20 cellular contexts compared by ENCODE assay signal in the genomic region with DNA sequence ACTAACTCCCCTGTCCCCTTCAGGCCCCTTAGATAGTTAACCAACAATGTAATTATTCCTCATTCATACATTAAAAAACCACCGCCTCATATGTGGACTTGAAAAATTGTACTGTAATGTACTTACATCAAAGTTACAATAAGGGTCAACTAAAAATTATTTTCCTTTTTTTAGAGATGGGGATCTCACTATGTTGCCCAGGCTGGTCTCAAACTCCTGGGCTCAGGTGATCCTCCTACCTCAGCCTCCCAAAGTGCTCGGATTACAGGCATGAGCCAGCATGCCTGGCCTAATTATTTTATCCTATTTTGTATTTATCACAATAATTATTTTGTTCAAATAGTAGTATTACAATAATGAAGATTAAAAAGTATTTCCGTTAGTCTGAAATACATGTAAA. TPM values are rescaled to one million over a fixed set of nuclear protein-coding genes. Genes with fewer than 3 reads are reported as not detected.
A peak's percentile ranks its signal among the peaks of the same experiment; 100 is the strongest.
DNase-seq lines count a peak whose midpoint lies in the region; ATAC-seq, FAIRE-seq and TF ChIP-seq lines count a peak whose summit lies in the region.
"Had no signal": no experiment of that assay in that cellular context is flagged by ENCODE, and none has a peak within 500 bp of the region (broad histone marks: within the 10 kb centered on the region; RNA-seq: fewer than 3 reads in every experiment).

No MANE protein-coding gene starts in this region.

- peaks cover 14% of the 10 kb centered on the region for H3K4me1 ChIP-seq in mammary epithelial cell (ENCODE audit: insufficient read depth, low read length)
- peaks cover 11% of the 10 kb centered on the region for H3K4me1 ChIP-seq in CD8-positive, alpha-beta memory T cell (ENCODE audit: insufficient read depth, low read length)
- H3K4me1 ChIP-seq in K562 (replicated peaks in 1 of 2; ENCODE audit: control insufficient read depth in 2 of 2, insufficient read depth in 2 of 2, low read length in 2 of 2) = no peaks in the 10 kb centered on the region
- H3K4me1 ChIP-seq: BE2C, Caco-2, HAP-1 had no signal

- H3K4me1 Mint-ChIP-seq in MCF 10A (ENCODE audit: insufficient read depth, unreplicated experiment) (peaks cover 6% of the 10 kb centered on the region), T-helper 17 cell (peaks cover 10% of the 10 kb centered on the region)
- peaks cover 15 to 27% (median 20%) of the 10 kb centered on the region in 3 donors for H3K4me1 Mint-ChIP-seq in CD8-positive, alpha-beta memory T cell

- H3K27me3 ChIP-seq in mammary epithelial cell (ENCODE audit: insufficient read depth, low read length) = no peaks in the 10 kb centered on the region
- H3K27me3 ChIP-seq in CD8-positive, alpha-beta memory T cell (ENCODE audit: insufficient read depth, low read length, poor library complexity, severe bottlenecking) = no peaks in the 10 kb centered on the region
- no peaks in the 10 kb centered on the region for H3K27me3 ChIP-seq in K562 (ENCODE audit: control insufficient read depth in 2 of 2, insufficient read depth in 2 of 2, low read length in 2 of 2)
- H3K27me3 ChIP-seq: BE2C had no signal

- 92% methylated on average over 3 of the region's 3 CpGs for WGBS in mammary epithelial cell (ENCODE audit: low coverage, missing lambda C conversion rate)
- 92% methylated on average over 3 of the region's 3 CpGs for WGBS in K562 (ENCODE audit: insufficient coverage, low coverage, missing lambda C conversion rate)

- CTCF ChIA-PET in MCF 10A (lab: Yijun Ruan, JAX) (interaction anchor here (0.6 to 1.6 kb wide), 2 partner anchors 15 to 32 kb away, joined by 3 to 4 read pairs; no protein-coding TSS in a partner anchor), mammary epithelial cell (lab: Charles Lee; ENCODE audit: low non-redundant PET) (no interaction called here), K562 (lab: Yijun Ruan, JAX; ENCODE audit: low intra/inter-chr PET ratio) (no interaction called here)
- CTCF ChIA-PET in CD8-positive, alpha-beta memory T cell (lab: Charles Lee) = interaction anchor here (1.0 to 2.4 kb wide), 2 partner anchors 10 to 13 kb away, joined by 3 to 7 read pairs; a partner anchor contains a TSS

- H3K36me3 Mint-ChIP-seq in MCF 10A (ENCODE audit: insufficient read depth, unreplicated experiment) (peaks cover 57% of the 10 kb centered on the region), T-helper 17 cell (ENCODE audit: low read depth) (peaks cover 12% of the 10 kb centered on the region)
- H3K36me3 Mint-ChIP-seq in CD8-positive, alpha-beta memory T cell = peaks cover 4 to 63% (median 24%) of the 10 kb centered on the region in 3 donors

- no peak for FAIRE-seq in K562 (lab: Jason Lieb, UNC)
- FAIRE-seq: A204.1, GM12892 had no signal

- H3K9me3 Mint-ChIP-seq in MCF 10A (ENCODE audit: unreplicated experiment) = no peaks in the 10 kb centered on the region
- no peaks in the 10 kb centered on the region for H3K9me3 Mint-ChIP-seq in CD8-positive, alpha-beta memory T cell
- H3K9me3 Mint-ChIP-seq: CD4-positive, alpha-beta memory T cell; HFFc6 had no signal

- DNase-seq in MCF 10A (ENCODE audit: unreplicated experiment) (no peak), mammary epithelial cell (no peak), T-helper 17 cell (no peak), K562 (ENCODE audit: extremely low read depth in 1 of 4, low spot score in 3 of 4) (no peak), head of caudate nucleus (no peak), HuH-7 (ENCODE audit: low spot score) (no peak)
- no peak for DNase-seq in CD8-positive, alpha-beta memory T cell
- DNase-seq: BE2C; Caco-2; CD4-positive, alpha-beta memory T cell; DND-41; GDM1; GOT3; HFFc6; IMR-90 had no signal

- H3K4me3 Mint-ChIP-seq in MCF 10A (ENCODE audit: unreplicated experiment) (no peak overlapping the region), T-helper 17 cell (no peak overlapping the region)
- H3K4me3 Mint-ChIP-seq in CD8-positive, alpha-beta memory T cell = no peak overlapping the region
- H3K4me3 Mint-ChIP-seq: CD4-positive, alpha-beta memory T cell; HFFc6 had no signal

- peaks cover 24% of the 10 kb centered on the region for H3K79me2 ChIP-seq in mammary epithelial cell (ENCODE audit: insufficient read depth, low read length)
- H3K79me2 ChIP-seq in K562 (ENCODE audit: control insufficient read depth, insufficient read depth, low read length) = peaks cover 13% of the 10 kb centered on the region

- POLR2A ChIA-PET in MCF 10A (lab: Yijun Ruan, JAX) = no interaction called here
- POLR2A ChIA-PET in CD8-positive, alpha-beta memory T cell (lab: Charles Lee) = no interaction called here
- POLR2A ChIA-PET in K562 (lab: Yijun Ruan, JAX) = interaction anchor here (0.6 kb wide), 1 partner anchor 37 kb away, joined by 4 read pairs; no protein-coding TSS in a partner anchor

- TF ChIP-seq RAD21 in K562 (CRISPR knock-in tag; conservative IDR thresholded peaks at IDR 0.05 in 1 of 2, IDR thresholded peaks at IDR 0.05 in 1 of 2) = no peak

- TF ChIP-seq EP300 in K562 (IDR thresholded peaks at IDR 0.05; ENCODE audit: low read length) = no peak

- H3K9ac ChIP-seq in mammary epithelial cell (ENCODE audit: insufficient read depth, low read length) = no peak overlapping the region
- H3K9ac ChIP-seq in K562 (ENCODE audit: insufficient read depth in 1 of 2, low read depth in 2 of 2, low read length in 2 of 2) = no peak overlapping the region

- H3K36me3 ChIP-seq in mammary epithelial cell (ENCODE audit: insufficient read depth, low read length) (peaks cover 37% of the 10 kb centered on the region), K562 (ENCODE audit: control insufficient read depth, insufficient read depth, low read length) (peaks cover 48% of the 10 kb centered on the region)
- peaks cover 42% of the 10 kb centered on the region for H3K36me3 ChIP-seq in CD8-positive, alpha-beta memory T cell (ENCODE audit: insufficient read depth, low read length)

- H3K27ac Mint-ChIP-seq in MCF 10A (ENCODE audit: low read depth, unreplicated experiment) (no peak overlapping the region), T-helper 17 cell (peak overlapping the region; percentile 67)
- H3K27ac Mint-ChIP-seq in CD8-positive, alpha-beta memory T cell = peak overlapping the region in 5 of 8 donors; percentile 18 to 68 (median 43)

- BruUV-seq in MCF 10A (replicated peaks; lab: Mats Ljungman, UMichigan) = TSS peak; percentile 2
- no TSS peak for BruUV-seq in mammary epithelial cell (replicated peaks; lab: Mats Ljungman, UMichigan)
- BruUV-seq in K562 (replicated peaks; lab: Mats Ljungman, UMichigan) = no TSS peak

- in situ Hi-C loops in mammary epithelial cell (cut with MboI; ENCODE audit: low sequenced_read_pairs in 2 of 2) = no loop called here
- in situ Hi-C loops in K562 (cut with MboI) = no loop called here

- H4K20me1 ChIP-seq in mammary epithelial cell (ENCODE audit: insufficient read depth, low read length) (peaks cover 18% of the 10 kb centered on the region), K562 (replicated peaks; ENCODE audit: control insufficient read depth, insufficient read depth, low read length) (peaks cover 12% of the 10 kb centered on the region)

- TF ChIP-seq POLR2A in K562 (conservative IDR thresholded peaks at IDR 0.05) = no peak

- H3K9me3 ChIP-seq in mammary epithelial cell (replicated peaks; ENCODE audit: insufficient read depth, low read length) = no peaks in the 10 kb centered on the region
- H3K9me3 ChIP-seq in CD8-positive, alpha-beta memory T cell (ENCODE audit: low read length) = no peaks in the 10 kb centered on the region
- H3K9me3 ChIP-seq in T-helper 17 cell (ENCODE audit: control insufficient read depth, low read length, poor library complexity, severe bottlenecking) = no peaks in the 10 kb centered on the region
- H3K9me3 ChIP-seq in K562 (replicated peaks; ENCODE audit: control insufficient read depth, insufficient read depth, low read depth, low read length) = no peaks in the 10 kb centered on the region
- H3K9me3 ChIP-seq: BE2C, Caco-2, HAP-1 had no signal

- H3K4me2 ChIP-seq in mammary epithelial cell (ENCODE audit: insufficient read depth, low read depth, low read length) = no peak overlapping the region
- no peak overlapping the region for H3K4me2 ChIP-seq in K562 (ENCODE audit: insufficient read depth, low read length)

- H3K27ac ChIP-seq in mammary epithelial cell (ENCODE audit: insufficient read depth, low read depth, low read length) = no peak overlapping the region
- H3K27ac ChIP-seq in CD8-positive, alpha-beta memory T cell (ENCODE audit: low read depth, low read length) = no peak overlapping the region
- no peak overlapping the region for H3K27ac ChIP-seq in K562 (ENCODE audit: extremely low read depth, low read depth, low read length)
- H3K27ac ChIP-seq: C4-2B, HL-60 had no signal

- no peaks in the 10 kb centered on the region for H3K9me1 ChIP-seq in K562 (ENCODE audit: control insufficient read depth, insufficient read depth, low read length)

- H3K27me3 Mint-ChIP-seq in MCF 10A (ENCODE audit: insufficient read depth, unreplicated experiment) (no peaks in the 10 kb centered on the region), T-helper 17 cell (no peaks in the 10 kb centered on the region)
- no peaks in the 10 kb centered on the region for H3K27me3 Mint-ChIP-seq in CD8-positive, alpha-beta memory T cell
- H3K27me3 Mint-ChIP-seq: CD4-positive, alpha-beta memory T cell had no signal

- TF ChIP-seq CTCF in MCF 10A (IDR thresholded peaks at IDR 0.05; ENCODE audit: unreplicated experiment) (no peak), mammary epithelial cell (conservative IDR thresholded peaks at IDR 0.05 in 1 of 2, IDR thresholded peaks at IDR 0.05 in 1 of 2; ENCODE audit: extremely low read depth in 1 of 2, insufficient read depth in 1 of 2, low read depth in 1 of 2, low read length in 2 of 2) (no peak), K562 (IDR thresholded peaks at IDR 0.05 in 2 of 3, conservative IDR thresholded peaks at IDR 0.05 in 1 of 3; ENCODE audit: insufficient read depth in 2 of 3, low read depth in 1 of 3, low read length in 3 of 3) (no peak)

- dilution Hi-C loops in mammary epithelial cell (cut with HindIII; ENCODE audit: low sequenced_read_pairs) = no loop called here

- intact Hi-C loops in MCF 10A (cut with micrococcal nuclease) (loop anchor here (10.0 kb wide), 1 partner anchor 60 kb away; no protein-coding TSS in a partner anchor), mammary epithelial cell (cut with micrococcal nuclease) (no loop called here), K562 (cut with micrococcal nuclease) (no loop called here), head of caudate nucleus (cut with DNase I) (no loop called here)

- no peak overlapping the region for H3K4me3 ChIP-seq in mammary epithelial cell (replicated peaks in 1 of 3; ENCODE audit: insufficient read depth in 1 of 3, low read depth in 2 of 3, low read length in 3 of 3)
- H3K4me3 ChIP-seq in CD8-positive, alpha-beta memory T cell (ENCODE audit: low read length) = no peak overlapping the region
- no peak overlapping the region for H3K4me3 ChIP-seq in K562
- H3K4me3 ChIP-seq: HAP-1 had no signal

- H2AFZ ChIP-seq in mammary epithelial cell (ENCODE audit: low read depth, low read length) (no peak overlapping the region), K562 (ENCODE audit: low read depth, low read length) (no peak overlapping the region)

- ATAC-seq in T-helper 17 cell = no peak
- no peak for ATAC-seq in K562

RNA-seq across cellular contexts. Expression of a gene that starts 12.6 kb away (rescaled TPM):
- 1,285 and 1,607 TPM in 2 replicates for total RNA-seq in MCF 10A (2022)
- 1,000 to 10,000 TPM; 1,045 to 1,097 TPM for total RNA-seq in mammary epithelial cell
- 1,681 TPM for polyA plus RNA-seq in mammary epithelial cell
- polyA minus RNA-seq in mammary epithelial cell = 816 TPM
- total RNA-seq in CD8-positive, alpha-beta memory T cell = 1,000 to 10,000 TPM; 1,428 to 1,468 TPM
- polyA plus RNA-seq in CD8-positive, alpha-beta memory T cell = 2,256 TPM
- 1,000 to 10,000 TPM; 1,386 to 1,390 TPM for total RNA-seq in T-helper 17 cell
- total RNA-seq in K562 (2011; cell fraction: chromatin; rRNA removed; ENCODE audit: low replicate concordance) = 274 and 687 TPM in 2 replicates
- 312 and 315 TPM in 2 replicates for total RNA-seq in K562 (2011; cell fraction: nucleolus; rRNA removed)
- 523 and 836 TPM in 2 replicates for total RNA-seq in K562 (2011; cell fraction: nucleoplasm; rRNA removed)
- 2,174 and 2,757 TPM in 2 replicates for total RNA-seq in K562 (2014; rRNA removed)
- 2,454 and 2,710 TPM in 2 replicates for total RNA-seq in K562 (2014; rRNA removed; fragmentation: Illumina TruSeq; extraction: Trizol)
- 2,022 and 2,169 TPM in 2 replicates for total RNA-seq in K562 (2015; rRNA removed; fragmentation: Illumina TruSeq; extraction: Trizol)
- total RNA-seq in K562 (2021) = 1,467 and 1,545 TPM in 2 replicates
- polyA plus RNA-seq in K562 (2011; rRNA removed) = 3,458 and 3,699 TPM in 2 replicates
- 1,347 and 2,415 TPM in 2 replicates for polyA plus RNA-seq in K562 (2011; cell fraction: cytosol; rRNA removed)
- polyA plus RNA-seq in K562 (2011; cell fraction: nucleus; rRNA removed) = 535 and 1,090 TPM in 2 replicates
- polyA plus RNA-seq in K562 (2012) = 2,779 and 3,498 TPM in 2 replicates
- polyA plus RNA-seq in K562 (2014; fragmentation: Illumina TruSeq; extraction: Trizol) = 1,939 and 2,002 TPM in 2 replicates
- polyA plus RNA-seq in K562 (2014; fragmentation: Nextera tagmentation; extraction: Ambion mirVana) = 1,000 to 10,000 TPM; 4,024 to 4,252 TPM
- polyA plus RNA-seq in K562 (2014; rRNA removed) = 2,353 and 2,737 TPM in 2 replicates
- 2,372 and 2,380 TPM in 2 replicates for polyA minus RNA-seq in K562 (2011; rRNA and poly(A)+ RNA removed)
- polyA minus RNA-seq in K562 (2011; cell fraction: cytosol; rRNA and poly(A)+ RNA removed) = 721 and 764 TPM in 2 replicates
- polyA minus RNA-seq in K562 (2011; cell fraction: nucleus; rRNA and poly(A)+ RNA removed) = 194 and 399 TPM in 2 replicates

RNA-seq across cellular contexts. Expression of a gene that starts 59.5 kb away (rescaled TPM):
- 23.2 and 25.0 TPM in 2 replicates for total RNA-seq in MCF 10A (2022)
- total RNA-seq in mammary epithelial cell = 10 to 100 TPM; 30.3 to 43.3 TPM
- 14.2 TPM for polyA plus RNA-seq in mammary epithelial cell
- 21.6 TPM for polyA minus RNA-seq in mammary epithelial cell
- 10 to 100 TPM; 27.4 to 27.7 TPM for total RNA-seq in CD8-positive, alpha-beta memory T cell
- 0.10 TPM for polyA plus RNA-seq in CD8-positive, alpha-beta memory T cell
- under 1 TPM; 0.70 to 0.80 TPM for total RNA-seq in T-helper 17 cell
- total RNA-seq in K562 (2011; cell fraction: chromatin; rRNA removed; ENCODE audit: low replicate concordance) = 14.6 and 66.4 TPM in 2 replicates
- 12.8 and 17.0 TPM in 2 replicates for total RNA-seq in K562 (2011; cell fraction: nucleolus; rRNA removed)
- total RNA-seq in K562 (2011; cell fraction: nucleoplasm; rRNA removed) = 17.1 and 20.8 TPM in 2 replicates
- 25.1 and 50.1 TPM in 2 replicates for total RNA-seq in K562 (2014; rRNA removed)
- total RNA-seq in K562 (2014; rRNA removed; fragmentation: Illumina TruSeq; extraction: Trizol) = 13.7 and 18.5 TPM in 2 replicates
- total RNA-seq in K562 (2015; rRNA removed; fragmentation: Illumina TruSeq; extraction: Trizol) = 18.3 and 18.4 TPM in 2 replicates
- 16.5 and 18.7 TPM in 2 replicates for total RNA-seq in K562 (2021)
- polyA plus RNA-seq in K562 (2011; rRNA removed) = 4.9 and 6.3 TPM in 2 replicates
- 1.2 and 2.8 TPM in 2 replicates for polyA plus RNA-seq in K562 (2011; cell fraction: cytosol; rRNA removed)
- 5.2 and 6.8 TPM in 2 replicates for polyA plus RNA-seq in K562 (2011; cell fraction: nucleus; rRNA removed)
- polyA plus RNA-seq in K562 (2012) = 2.6 and 2.9 TPM in 2 replicates
- 5.5 and 6.0 TPM in 2 replicates for polyA plus RNA-seq in K562 (2014; fragmentation: Illumina TruSeq; extraction: Trizol)
- 1 to 10 TPM; 1.7 to 4.8 TPM for polyA plus RNA-seq in K562 (2014; fragmentation: Nextera tagmentation; extraction: Ambion mirVana)
- polyA plus RNA-seq in K562 (2014; rRNA removed) = 16.2 and 19.6 TPM in 2 replicates
- 23.8 and 27.2 TPM in 2 replicates for polyA minus RNA-seq in K562 (2011; rRNA and poly(A)+ RNA removed)
- polyA minus RNA-seq in K562 (2011; cell fraction: cytosol; rRNA and poly(A)+ RNA removed) = 11.1 and 13.0 TPM in 2 replicates
- polyA minus RNA-seq in K562 (2011; cell fraction: nucleus; rRNA and poly(A)+ RNA removed) = 21.0 and 32.9 TPM in 2 replicates

Comparison
In these comparisons a context has a peak if more than half of its experiments do, and no peak if none do; other contexts are left out.
1. CTCF ChIA-PET loops: an anchor here in MCF 10A (0.6 to 1.6 kb wide) and CD8-positive, alpha-beta memory T cell (1.0 to 2.4 kb wide); none called in mammary epithelial cell and K562.
2. RNA of a gene that starts 59.5 kb away (total RNA-seq): 30.3 to 43.3 TPM in mammary epithelial cell, 27.4 to 27.7 TPM in CD8-positive, alpha-beta memory T cell, 23.2 to 25.0 TPM in MCF 10A and 12.8 to 66.4 TPM in K562; 0.70 to 0.80 TPM in T-helper 17 cell; every median in the first group is over 4 times any median in the second.